Comparison of ENCODE assay signal across 14 cellular contexts in genomic region chr9:131367445-131367844, GRCh38.
"Had no signal": no experiment of that assay in that cellular context is flagged by ENCODE, and none has a peak within 500 bp of the region (broad histone marks: within the 10 kb centered on the region; RNA-seq: fewer than 3 reads in every experiment).

No MANE protein-coding gene starts in this region.

- H3K36me3 ChIP-seq: ascending aorta, cardiac muscle cell, ovary, sigmoid colon, spleen had no signal

- DNase-seq: activated CD4-positive, alpha-beta T cell treated with anti-CD3 and anti-CD28 coated beads, Interleukin-2, amount 50 U/mL, for 4 hours; activated CD4-positive, CD25-positive, alpha-beta regulatory T cell treated with anti-CD3 and anti-CD28 coated beads, Interleukin-2, amount 50 U/mL, for 72 hours; activated naive CD8-positive, alpha-beta T cell treated with anti-CD3 and anti-CD28 coated beads, Interleukin-2, amount 50 U/mL, for 24 hours; hippocampal formation; sigmoid colon; spleen; T-helper 9 cell had no signal

- H3K36me3 Mint-ChIP-seq: memory B cell had no signal

- H3K27me3 ChIP-seq: ascending aorta, cardiac muscle cell, ovary, sigmoid colon, spleen had no signal

- H3K27ac Mint-ChIP-seq: activated naive CD4-positive, alpha-beta T cell treated with anti-CD3 and anti-CD28 coated beads for 36 hours; activated naive CD8-positive, alpha-beta T cell treated with anti-CD3 and anti-CD28 coated beads, Interleukin-2, amount 50 U/mL, for 24 hours; activated T-helper 17 cell treated with anti-CD3 and anti-CD28 coated beads, Interleukin-2, amount 50 U/mL, for 72 hours; memory B cell had no signal

- H3K4me3 ChIP-seq: ascending aorta, cardiac muscle cell, ovary, sigmoid colon, spleen had no signal

- H3K4me1 Mint-ChIP-seq: activated T-helper 17 cell treated with anti-CD3 and anti-CD28 coated beads, Interleukin-2, amount 50 U/mL, for 72 hours had no signal

- H3K9me3 Mint-ChIP-seq: activated naive CD4-positive, alpha-beta T cell treated with anti-CD3 and anti-CD28 coated beads for 36 hours; activated naive CD8-positive, alpha-beta T cell treated with anti-CD3 and anti-CD28 coated beads, Interleukin-2, amount 50 U/mL, for 24 hours; activated T-helper 17 cell treated with anti-CD3 and anti-CD28 coated beads, Interleukin-2, amount 50 U/mL, for 72 hours; memory B cell had no signal

- FAIRE-seq: colon had no signal

- H3K27me3 Mint-ChIP-seq: activated naive CD8-positive, alpha-beta T cell treated with anti-CD3 and anti-CD28 coated beads, Interleukin-2, amount 50 U/mL, for 24 hours; activated T-helper 17 cell treated with anti-CD3 and anti-CD28 coated beads, Interleukin-2, amount 50 U/mL, for 72 hours; memory B cell had no signal

- H3K27ac ChIP-seq: ascending aorta, ovary, sigmoid colon, spleen had no signal

- H3K4me3 Mint-ChIP-seq: activated naive CD4-positive, alpha-beta T cell treated with anti-CD3 and anti-CD28 coated beads for 36 hours; activated naive CD8-positive, alpha-beta T cell treated with anti-CD3 and anti-CD28 coated beads, Interleukin-2, amount 50 U/mL, for 24 hours; activated T-helper 17 cell treated with anti-CD3 and anti-CD28 coated beads, Interleukin-2, amount 50 U/mL, for 72 hours; memory B cell had no signal

- H3K9me3 ChIP-seq: ascending aorta, ovary, sigmoid colon, spleen had no signal

- ATAC-seq: activated naive CD8-positive, alpha-beta T cell treated with anti-CD3 and anti-CD28 coated beads, Interleukin-2, amount 50 U/mL, for 24 hours; activated T-helper 17 cell treated with anti-CD3 and anti-CD28 coated beads, Interleukin-2, amount 50 U/mL, for 72 hours had no signal
